ENCODE assay signal across 11 cellular contexts in genomic region chr14:54211562-54212308, GRCh38.
A peak's percentile ranks its signal among the peaks of the same experiment; 100 is the strongest.
DNase-seq lines count a peak whose midpoint lies in the region; ATAC-seq, FAIRE-seq and TF ChIP-seq lines count a peak whose summit lies in the region.
"Had no signal": no experiment of that assay in that cellular context is flagged by ENCODE, and none has a peak within 500 bp of the region (broad histone marks: within the 10 kb centered on the region; RNA-seq: fewer than 3 reads in every experiment).

No MANE protein-coding gene starts in this region.

- DNase-seq in A549 (ENCODE audit: low read depth in 1 of 2, low spot score in 1 of 2) (peak in 1 of 2 experiments; percentile 7), NCI-H226 (peak; percentile 84), epithelial cell of esophagus (ENCODE audit: low read depth) (peak; percentile 70), H7 (no peak), superior temporal gyrus (ENCODE audit: extremely low spot score) (no peak)
- DNase-seq: activated naive CD4-positive, alpha-beta T cell treated with anti-CD3 and anti-CD28 coated beads for 36 hours; WERI-Rb-1 had no signal

- H3K9me3 ChIP-seq in A549 (no peaks in the 10 kb centered on the region), mesodermal cell (ENCODE audit: control insufficient read depth, low read length) (peaks cover 15% of the 10 kb centered on the region)

- H3K36me3 ChIP-seq in mesodermal cell (ENCODE audit: control insufficient read depth, insufficient read depth, low read length) = no peaks in the 10 kb centered on the region
- H3K36me3 ChIP-seq in H7 (replicated peaks; ENCODE audit: control insufficient read depth, insufficient read depth, low read length) = no peaks in the 10 kb centered on the region
- H3K36me3 ChIP-seq: WERI-Rb-1 had no signal

- H3K4me3 ChIP-seq in A549 (no peak overlapping the region), epithelial cell of esophagus (ENCODE audit: low read length) (no peak overlapping the region), mesodermal cell (ENCODE audit: extremely low read depth, insufficient read depth, low read length, poor library complexity, severe bottlenecking) (no peak overlapping the region), H7 (ENCODE audit: insufficient read depth, low read depth, low read length) (no peak overlapping the region)

- ATAC-seq in A549 (no peak), GM21825 (IDR thresholded peaks at IDR 0.05; ENCODE audit: unreplicated experiment) (no peak), GM19463 (IDR thresholded peaks at IDR 0.05; ENCODE audit: unreplicated experiment) (no peak)

- WGBS in A549 (ENCODE audit: missing lambda C conversion rate) = 73% methylated on average over 5 of the region's 5 CpGs
- 82 to 84% methylated on average over 5 of the region's 5 CpGs for WGBS in mesodermal cell (ENCODE audit: insufficient coverage in 2 of 2), 2 experiments

- no peak for FAIRE-seq in A549 (lab: Jason Lieb, UNC)

- TF ChIP-seq EP300 in A549 (IDR thresholded peaks at IDR 0.05) = no peak

- no peak for TF ChIP-seq POLR2A in A549 (IDR thresholded peaks at IDR 0.05; ENCODE audit: low read length)

- no peak overlapping the region for H3K27ac ChIP-seq in A549
- peak overlapping the region; percentile 98 for H3K27ac ChIP-seq in mesodermal cell (ENCODE audit: low read depth, low read length, severe bottlenecking)
- H3K27ac ChIP-seq: HL-60, WERI-Rb-1 had no signal

- H3K27me3 ChIP-seq in H7 (ENCODE audit: control insufficient read depth, insufficient read depth, low read length) = no peaks in the 10 kb centered on the region

- TF ChIP-seq RAD21 in A549 (conservative IDR thresholded peaks at IDR 0.05 in 1 of 2, IDR thresholded peaks at IDR 0.05 in 1 of 2) = no peak

- TF ChIP-seq CTCF in A549 (IDR thresholded peaks at IDR 0.05) (no peak), epithelial cell of esophagus (IDR thresholded peaks at IDR 0.05; ENCODE audit: insufficient read depth, low read depth, low read length, missing control alignments) (no peak)

- H3K4me1 ChIP-seq in A549 (no peaks in the 10 kb centered on the region), mesodermal cell (ENCODE audit: control insufficient read depth, insufficient read depth, low read length, poor library complexity, severe bottlenecking) (peaks cover 31% of the 10 kb centered on the region)

- CTCF ChIA-PET in A549 (lab: Yijun Ruan, JAX) = no interaction called here

- POLR2A ChIA-PET in A549 (lab: Yijun Ruan, JAX) = no interaction called here

- H3K4me2 ChIP-seq in A549 = no peak overlapping the region

TF ChIP-seq in A549, 52 proteins besides CTCF, POLR2A, EP300 and RAD21:
- TF ChIP-seq FOSL2 (IDR thresholded peaks at IDR 0.05) (no peak), FOSL2 (CRISPR knock-in tag; IDR thresholded peaks at IDR 0.05) (peak; percentile 52), HES2 (IDR thresholded peaks at IDR 0.05) (no peak)

Comparison
In these comparisons a context has a peak if more than half of its experiments do, and no peak if none do; other contexts are left out.
1. DNase-seq: peak in NCI-H226 (single experiment) and epithelial cell of esophagus (single experiment); none in H7 (single experiment) and superior temporal gyrus (single experiment).